8 cellular contexts compared by ENCODE assay signal in the genomic region with DNA sequence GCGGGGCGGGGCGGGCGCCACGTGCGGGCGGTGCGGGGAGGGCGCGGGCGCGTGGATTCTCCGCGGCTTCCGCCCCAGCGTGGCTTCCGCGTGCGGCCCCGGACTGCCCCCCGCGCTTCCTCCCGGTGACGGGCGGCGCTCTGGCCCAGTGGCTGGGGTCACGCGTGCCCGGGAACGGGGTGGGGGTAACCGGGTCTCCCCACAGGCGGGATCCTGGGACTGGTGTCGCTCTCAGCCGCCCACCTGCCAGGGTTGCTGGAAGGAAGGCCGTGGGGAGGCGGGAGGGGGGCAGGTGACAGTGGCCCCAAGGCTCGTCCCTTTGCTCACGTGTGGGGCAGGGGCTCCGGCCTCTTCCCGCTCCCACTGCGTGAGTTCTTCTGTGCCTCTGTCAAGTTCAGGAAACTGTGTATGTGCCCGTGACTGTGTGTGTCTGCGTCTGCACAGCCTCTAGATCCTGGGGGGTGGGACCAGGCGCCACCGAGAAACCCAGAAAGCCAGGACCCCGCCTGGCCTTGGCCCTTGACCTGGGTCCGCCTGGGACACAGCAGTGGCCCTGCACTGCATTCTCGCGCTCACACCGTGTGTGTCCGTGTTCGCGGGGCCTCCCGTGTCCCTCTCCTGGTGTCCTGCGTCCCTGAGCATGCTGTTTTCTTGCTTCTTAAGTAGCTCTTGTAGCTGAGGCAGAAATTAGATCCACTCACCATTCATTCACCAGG. TPM values are rescaled to one million over a fixed set of nuclear protein-coding genes. Genes with fewer than 3 reads are reported as not detected.
DNase-seq lines count a peak whose midpoint lies in the region; ATAC-seq and TF ChIP-seq lines count a peak whose summit lies in the region.

No MANE protein-coding gene starts in this region.

- WGBS in esophagus squamous epithelium, 2 donors, result 2% methylated on average over 11 of the region's 55 CpGs; no CpG with 5 or more reads in 1 of the 2 donors

- peak; percentile 14 for ATAC-seq in activated CD8-positive, alpha-beta memory T cell treated with anti-CD3 and anti-CD28 coated beads, Interleukin-2, amount 10 ng/mL, durations not matched to agents 7 days and 5 days

- H3K4me3 ChIP-seq in esophagus squamous epithelium, result peak overlapping the region; percentile 43 to 93 (median 70)

- DNase-seq in DMS 273 (lab: John Stamatoyannopoulos, UW; ENCODE audit: unreplicated experiment) (peak; percentile 59), DMS 273 treated with DMSO at 0.1 percent for 48 hours (lab: John Stamatoyannopoulos, UW) (no peak), HuH-7.5 (ENCODE audit: low spot score) (peak; percentile 74), esophagus squamous epithelium (lab: John Stamatoyannopoulos, UW) (no peak), neural crest cell (ENCODE audit: low read depth, low spot score) (no peak), mesenteric fat pad (ENCODE audit: low spot score) (no peak), occipital lobe (lab: John Stamatoyannopoulos, UW) (no peak)
- DNase-seq in activated CD8-positive, alpha-beta memory T cell treated with anti-CD3 and anti-CD28 coated beads, Interleukin-2, amount 10 ng/mL, durations not matched to agents 7 days and 5 days, result peak; percentile 55

- H3K36me3 ChIP-seq in esophagus squamous epithelium, result peaks cover 0 to 13% (median 5%) of the 10 kb centered on the region in 3 donors

- H3K4me3 Mint-ChIP-seq in activated CD8-positive, alpha-beta memory T cell treated with anti-CD3 and anti-CD28 coated beads, Interleukin-2, amount 10 ng/mL, durations not matched to agents 7 days and 5 days, result peak overlapping the region; percentile 80
- peak overlapping the region; percentile 92 for H3K4me3 Mint-ChIP-seq in neural crest cell

- peaks cover 32% of the 10 kb centered on the region for H3K4me1 Mint-ChIP-seq in activated CD8-positive, alpha-beta memory T cell treated with anti-CD3 and anti-CD28 coated beads, Interleukin-2, amount 10 ng/mL, durations not matched to agents 7 days and 5 days
- H3K4me1 Mint-ChIP-seq in neural crest cell, result peaks cover 22% of the 10 kb centered on the region

- CTCF ChIA-PET in activated CD8-positive, alpha-beta memory T cell treated with anti-CD3 and anti-CD28 coated beads, Interleukin-2, amount 10 ng/mL, durations not matched to agents 7 days and 5 days (lab: Charles Lee), result interaction anchor here (0.6 kb wide), 1 partner anchor 21 kb away, joined by 3 read pairs; no protein-coding TSS in a partner anchor

- H3K27me3 ChIP-seq in esophagus squamous epithelium, result no peaks in the 10 kb centered on the region

- peak overlapping the region; percentile 90 for H3K27ac Mint-ChIP-seq in activated CD8-positive, alpha-beta memory T cell treated with anti-CD3 and anti-CD28 coated beads, Interleukin-2, amount 10 ng/mL, durations not matched to agents 7 days and 5 days
- no peak overlapping the region for H3K27ac Mint-ChIP-seq in neural crest cell (ENCODE audit: unreplicated experiment)

- H3K27ac ChIP-seq in esophagus squamous epithelium, result peak overlapping the region; percentile 96 to 99 (median 98)

- peaks cover 37 to 69% (median 38%) of the 10 kb centered on the region in 3 donors for H3K4me1 ChIP-seq in esophagus squamous epithelium

- TF ChIP-seq CTCF in esophagus squamous epithelium (IDR thresholded peaks at IDR 0.05) (no peak), neural crest cell (conservative IDR thresholded peaks at IDR 0.05) (no peak)

- intact Hi-C loops in esophagus squamous epithelium (cut with DNase I), result no loop called here

- H3K9me3 ChIP-seq in esophagus squamous epithelium, result no peaks in the 10 kb centered on the region

- H3K27me3 Mint-ChIP-seq in activated CD8-positive, alpha-beta memory T cell treated with anti-CD3 and anti-CD28 coated beads, Interleukin-2, amount 10 ng/mL, durations not matched to agents 7 days and 5 days, result peaks cover 9% of the 10 kb centered on the region
- H3K27me3 Mint-ChIP-seq in neural crest cell (ENCODE audit: low read depth), result peaks cover 59% of the 10 kb centered on the region

- no peaks in the 10 kb centered on the region for H3K9me3 Mint-ChIP-seq in activated CD8-positive, alpha-beta memory T cell treated with anti-CD3 and anti-CD28 coated beads, Interleukin-2, amount 10 ng/mL, durations not matched to agents 7 days and 5 days (ENCODE audit: low read depth)
- no peaks in the 10 kb centered on the region for H3K9me3 Mint-ChIP-seq in neural crest cell

- TF ChIP-seq POLR2A in esophagus squamous epithelium (IDR thresholded peaks at IDR 0.05), result peak in 2 of 4 donors; percentile 43 to 50

- H3K36me3 Mint-ChIP-seq in activated CD8-positive, alpha-beta memory T cell treated with anti-CD3 and anti-CD28 coated beads, Interleukin-2, amount 10 ng/mL, durations not matched to agents 7 days and 5 days, result no peaks in the 10 kb centered on the region
- no peaks in the 10 kb centered on the region for H3K36me3 Mint-ChIP-seq in neural crest cell (ENCODE audit: low read depth)

RNA-seq across cellular contexts. Expression of a gene that starts 0.9 kb away (rescaled TPM):
- 10 to 100 TPM; 22.4 to 22.9 TPM for total RNA-seq in activated CD8-positive, alpha-beta memory T cell treated with anti-CD3 and anti-CD28 coated beads, Interleukin-2, amount 10 ng/mL, durations not matched to agents 7 days and 5 days
- total RNA-seq in esophagus squamous epithelium, result 10 to 100 TPM; 11.3 to 26.9 (median 18.9) TPM
- total RNA-seq in neural crest cell, result 2.5 and 2.9 TPM in 2 replicates
- total RNA-seq in mesenteric fat pad, result 63.4 TPM
- total RNA-seq in occipital lobe, result 6.9 TPM

RNA-seq across cellular contexts. Expression of a gene that starts 24.6 kb away (rescaled TPM):
- total RNA-seq in activated CD8-positive, alpha-beta memory T cell treated with anti-CD3 and anti-CD28 coated beads, Interleukin-2, amount 10 ng/mL, durations not matched to agents 7 days and 5 days, result not detected
- total RNA-seq in esophagus squamous epithelium (100 to 1,000 TPM in 2 of 4 donors, 10 to 100 TPM in 2; 56.7 to 204 (median 98.9) TPM), neural crest cell (not detected in 2 replicates), mesenteric fat pad (0.16 TPM), occipital lobe (not detected)

RNA-seq across cellular contexts. Expression of a gene that starts 27.2 kb away (rescaled TPM):
- total RNA-seq in activated CD8-positive, alpha-beta memory T cell treated with anti-CD3 and anti-CD28 coated beads, Interleukin-2, amount 10 ng/mL, durations not matched to agents 7 days and 5 days, result 100 to 1,000 TPM in 1 of 2 experiments, 10 to 100 TPM in 1; 97.5 to 102 TPM
- total RNA-seq in esophagus squamous epithelium, result 10 to 100 TPM; 27.8 to 45.3 (median 36.6) TPM
- 123 and 134 TPM in 2 replicates for total RNA-seq in neural crest cell
- 56.3 TPM for total RNA-seq in mesenteric fat pad
- 15.8 TPM for total RNA-seq in occipital lobe

RNA-seq across cellular contexts. Expression of a gene that starts 38.4 kb away (rescaled TPM):
- total RNA-seq in activated CD8-positive, alpha-beta memory T cell treated with anti-CD3 and anti-CD28 coated beads, Interleukin-2, amount 10 ng/mL, durations not matched to agents 7 days and 5 days, result 10 to 100 TPM; 37.2 to 37.9 TPM
- 10 to 100 TPM; 44.5 to 63.6 (median 47.4) TPM for total RNA-seq in esophagus squamous epithelium
- 50.6 and 57.8 TPM in 2 replicates for total RNA-seq in neural crest cell
- 17.8 TPM for total RNA-seq in mesenteric fat pad
- total RNA-seq in occipital lobe, result 19.2 TPM

Comparison
In these comparisons a context has a peak if more than half of its experiments do, and no peak if none do; other contexts are left out.
1. DNase-seq: peak in DMS 273 (single experiment), HuH-7.5 (single experiment) and activated CD8-positive, alpha-beta memory T cell treated with anti-CD3 and anti-CD28 coated beads, Interleukin-2, amount 10 ng/mL, durations not matched to agents 7 days and 5 days (single experiment); none in DMS 273 treated with DMSO at 0.1 percent for 48 hours (single experiment), esophagus squamous epithelium (single experiment), neural crest cell (single experiment), mesenteric fat pad (single experiment) and occipital lobe (single experiment).
2. RNA of a gene that starts 24.6 kb away (total RNA-seq): 56.7 to 204 TPM in esophagus squamous epithelium; 0.16 TPM in mesenteric fat pad (single experiment), not detected in activated CD8-positive, alpha-beta memory T cell treated with anti-CD3 and anti-CD28 coated beads, Interleukin-2, amount 10 ng/mL, durations not matched to agents 7 days and 5 days, not detected in neural crest cell and not detected in occipital lobe (single experiment); every median in the first group is over 10 times any median in the second.